Comparison of ENCODE assay signal across 8 cellular contexts in the genomic region with DNA sequence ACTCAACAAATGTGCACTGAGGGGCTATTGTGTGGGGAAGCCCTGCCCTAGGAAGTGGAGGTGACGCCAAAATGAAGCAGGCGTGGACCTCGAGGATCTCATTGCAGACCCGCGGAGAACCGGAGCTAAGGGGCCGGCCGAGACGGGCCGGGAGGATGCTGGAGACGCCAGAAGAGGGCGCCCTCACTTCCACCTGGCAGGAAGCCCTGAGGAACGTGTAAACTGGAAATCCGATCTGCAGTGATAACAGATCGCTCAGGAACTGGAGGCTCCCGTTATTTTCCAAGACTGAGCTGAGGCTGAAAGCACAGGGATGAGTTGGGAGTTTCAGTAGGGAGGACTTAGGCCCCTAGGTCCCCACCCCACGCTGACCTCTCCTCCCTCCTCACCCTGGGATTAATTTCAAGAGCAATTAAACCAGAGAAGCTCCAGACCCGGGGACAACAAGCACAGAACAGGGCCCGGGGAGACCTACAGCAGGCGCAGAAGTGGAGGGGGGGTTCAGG. TPM values are rescaled to one million over a fixed set of nuclear protein-coding genes. Genes with fewer than 3 reads are reported as not detected.
DNase-seq lines count a peak whose midpoint lies in the region; TF ChIP-seq lines count a peak whose summit lies in the region.

No MANE protein-coding gene starts in this region.

- no peaks in the 10 kb centered on the region for H3K9me3 ChIP-seq in ovary
- no peaks in the 10 kb centered on the region for H3K9me3 ChIP-seq in suprapubic skin

- 7 to 9% (median 8%) methylated on average over 20 of the region's 20 CpGs for WGBS in ovary, 3 donors
- WGBS in suprapubic skin = 7% methylated on average over 19 of the region's 20 CpGs

- intact Hi-C loops in ovary (cut with DNase I) = loop anchor here in 1 of 4 donors (5.0 kb wide), 1 partner anchor 51 kb away; no protein-coding TSS in a partner anchor

- no peak for TF ChIP-seq POLR2A in ovary (IDR thresholded peaks at IDR 0.05)
- TF ChIP-seq POLR2A in suprapubic skin (IDR thresholded peaks at IDR 0.05) = no peak

- H3K4me3 ChIP-seq in ovary (no peak overlapping the region), suprapubic skin (no peak overlapping the region)

- H3K36me3 ChIP-seq in ovary = no peaks in the 10 kb centered on the region
- H3K36me3 ChIP-seq in suprapubic skin = no peaks in the 10 kb centered on the region

- in situ Hi-C loops in KBM-7 (cut with MboI; ENCODE audit: low pct_unique_long_range_greater_than_20kb, low sequenced_read_pairs) = no loop called here

- H3K27me3 ChIP-seq in ovary = no peaks in the 10 kb centered on the region
- H3K27me3 ChIP-seq in suprapubic skin = no peaks in the 10 kb centered on the region

- H3K4me1 ChIP-seq in ovary (ENCODE audit: insufficient read depth) = peaks cover 9% of the 10 kb centered on the region
- peaks cover 12% of the 10 kb centered on the region for H3K4me1 ChIP-seq in suprapubic skin

- no peak for TF ChIP-seq EP300 in ovary (IDR thresholded peaks at IDR 0.05)
- TF ChIP-seq EP300 in suprapubic skin (IDR thresholded peaks at IDR 0.05) = no peak

- H3K27ac ChIP-seq in ovary (peak overlapping the region in 1 of 2 donors; percentile 49), suprapubic skin (peak overlapping the region; percentile 57)

- TF ChIP-seq CTCF in ovary (IDR thresholded peaks at IDR 0.05) (peak; percentile 69 to 78 (median 70)), suprapubic skin (IDR thresholded peaks at IDR 0.05) (peak; percentile 49 to 80)

- DNase-seq in DMS153 treated with DMSO at 0.1 percent for 48 hours (lab: John Stamatoyannopoulos, UW; ENCODE audit: unreplicated experiment) (peak; percentile 72), KBM-7 (peak; percentile 77), SHP77 treated with DMSO at 0.1 percent for 48 hours (lab: John Stamatoyannopoulos, UW) (peak; percentile 64), activated gamma-delta T cell treated with Interleukin-2 at 50 U/mL for 16 hours (peak; percentile 80), glomerular visceral epithelial cell (ENCODE audit: extremely low spot score) (peak; percentile 90), ovary (peak; percentile 68 to 86 (median 80)), suprapubic skin (ENCODE audit: low spot score in 2 of 2) (peak; percentile 91 to 92), cortex of kidney (lab: John Stamatoyannopoulos, UW) (no peak)

RNA-seq across cellular contexts. Expression of a gene that starts 7.6 kb away (rescaled TPM):
- total RNA-seq in ovary (100 to 1,000 TPM; 113 to 520 (median 431) TPM), suprapubic skin (10 to 100 TPM; 50.1 to 79.2 (median 66.3) TPM)
- 100 to 1,000 TPM; 105 to 356 TPM for polyA plus RNA-seq in ovary
